In genomic region chr3:151101270-151101954, GRCh38 we compare ENCODE assay signal across 2 cellular contexts.
TF ChIP-seq lines count a peak whose summit lies in the region.

No MANE protein-coding gene starts in this region.

TF ChIP-seq in SK-N-SH, 30 proteins besides CTCF, POLR2A, EP300 and RAD21 (continued from another document):
- TF ChIP-seq USF1 (IDR thresholded peaks at IDR 0.05; ENCODE audit: borderline replicate concordance, low read depth) (no peak), ELF1 (IDR thresholded peaks at IDR 0.05) (no peak), SMC3 (IDR thresholded peaks at IDR 0.05; ENCODE audit: low read depth, low read length) (no peak), SIN3A (IDR thresholded peaks at IDR 0.05; ENCODE audit: borderline replicate concordance, low read depth, low read length) (no peak), ZBTB33 (IDR thresholded peaks at IDR 0.05; ENCODE audit: borderline replicate concordance, low read depth) (no peak)

TF ChIP-seq in SK-N-SH treated with all-trans-retinoic acid at 6 μM for 48 hours, 23 proteins besides CTCF, POLR2A, EP300 and RAD21 (continued from another document):
- TF ChIP-seq ZNF565 (CRISPR knock-in tag; conservative IDR thresholded peaks at IDR 0.05; ENCODE audit: low read depth) (no peak), ESRRG (CRISPR knock-in tag; IDR thresholded peaks at IDR 0.05) (no peak), SNAI2 (CRISPR knock-in tag; IDR thresholded peaks at IDR 0.05) (no peak), TOX (CRISPR knock-in tag; IDR thresholded peaks at IDR 0.05; ENCODE audit: borderline replicate concordance) (no peak), ZC3H10 (CRISPR knock-in tag; IDR thresholded peaks at IDR 0.05) (no peak), ZNF8 (CRISPR knock-in tag; IDR thresholded peaks at IDR 0.05) (no peak), CSRNP3 (CRISPR knock-in tag; IDR thresholded peaks at IDR 0.05) (no peak), PPARA (CRISPR knock-in tag; IDR thresholded peaks at IDR 0.05; ENCODE audit: borderline replicate concordance) (no peak)
